In the genomic region with DNA sequence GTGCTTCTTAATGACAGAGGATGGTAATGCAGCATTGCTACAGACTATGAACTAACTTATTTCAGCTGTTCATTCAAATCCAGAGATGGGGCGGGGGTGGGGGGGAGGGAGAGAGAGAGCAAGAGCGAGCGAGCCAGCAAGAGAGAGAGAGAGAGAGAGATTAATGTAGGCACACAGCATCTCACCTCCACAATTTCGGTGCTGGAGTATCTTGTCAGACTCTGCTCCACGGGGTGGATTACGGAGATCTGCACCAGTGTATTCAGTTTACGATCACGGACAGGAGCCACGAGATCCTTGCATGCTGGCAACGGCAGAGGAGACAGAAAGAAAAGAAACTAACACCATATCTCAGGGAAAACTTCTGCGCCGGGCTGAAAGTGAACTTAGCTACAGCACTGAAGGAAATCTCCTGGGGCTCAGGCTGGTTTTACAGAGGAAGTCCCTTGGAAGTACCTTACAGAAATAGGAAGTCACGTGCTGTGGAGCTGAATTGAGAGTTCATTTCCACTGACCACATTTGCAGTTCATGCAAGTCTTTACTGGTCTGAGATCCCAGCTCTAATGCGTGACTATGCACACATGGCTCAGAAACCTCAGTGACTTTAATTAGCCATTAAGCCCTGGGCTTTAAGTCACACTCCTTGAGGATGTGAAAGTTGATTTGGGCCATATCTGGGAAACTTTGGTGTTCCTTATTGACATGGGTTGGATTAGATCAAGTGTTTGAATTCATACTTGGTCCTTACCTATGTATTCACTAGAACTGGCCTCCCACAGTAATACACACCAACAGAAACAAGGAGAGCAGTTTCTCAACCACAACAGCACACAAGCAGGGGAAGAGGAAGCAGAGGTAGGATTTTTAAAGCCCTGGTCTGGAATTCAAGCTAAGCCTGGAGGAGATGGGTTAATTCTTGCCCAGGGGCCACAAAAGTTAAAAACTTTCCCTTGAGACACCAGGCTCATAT, we compare ENCODE assay signal across 7 cellular contexts.
A peak's percentile ranks its signal among the peaks of the same experiment; 100 is the strongest.
DNase-seq lines count a peak whose midpoint lies in the region; ATAC-seq and TF ChIP-seq lines count a peak whose summit lies in the region.

No MANE protein-coding gene starts in this region.

- no peaks in the 10 kb centered on the region for H3K36me3 ChIP-seq in heart right ventricle

- 1% methylated on average over 14 of the region's 14 CpGs for WGBS in heart right ventricle, 2 donors

- no peak for TF ChIP-seq CTCF in heart right ventricle (IDR thresholded peaks at IDR 0.05)

- H3K4me1 ChIP-seq in heart right ventricle = peaks cover 0 to 57% (median 48%) of the 10 kb centered on the region in 9 donors

- intact Hi-C loops in heart right ventricle (cut with DNase I) = loop anchor here in 3 of 10 donors (2.0 to 10.0 kb wide), 3 partner anchors 53 to 281 kb away; no protein-coding TSS in a partner anchor

- peaks cover 74% of the 10 kb centered on the region for H3K4me1 Mint-ChIP-seq in activated naive CD8-positive, alpha-beta T cell (ENCODE audit: low read depth)

- H3K27me3 ChIP-seq in heart right ventricle = no peaks in the 10 kb centered on the region

- peak overlapping the region; percentile 13 to 65 (median 52) for H3K4me3 ChIP-seq in heart right ventricle

- peak overlapping the region; percentile 98 for H3K27ac Mint-ChIP-seq in activated naive CD8-positive, alpha-beta T cell

- H3K27ac ChIP-seq in heart right ventricle = peak overlapping the region in 9 of 10 donors; percentile 51 to 85 (median 71)

- H3K9me3 Mint-ChIP-seq in activated naive CD8-positive, alpha-beta T cell (ENCODE audit: low read depth) = no peaks in the 10 kb centered on the region

- DNase-seq in SK-MEL-5 (ENCODE audit: low read depth, low spot score) (peak; percentile 96), heart right ventricle (peak; percentile 12 to 67), retina (peak; percentile 56), epidermal melanocyte (ENCODE audit: insufficient read length, low spot score) (no peak)

- H3K4me3 Mint-ChIP-seq in activated naive CD8-positive, alpha-beta T cell = peak overlapping the region; percentile 96

- H3K36me3 Mint-ChIP-seq in activated naive CD8-positive, alpha-beta T cell = peaks cover 21% of the 10 kb centered on the region

- H3K27me3 Mint-ChIP-seq in activated naive CD8-positive, alpha-beta T cell = no peaks in the 10 kb centered on the region

- in situ Hi-C loops in SK-MEL-5 (cut with HindIII; ENCODE audit: low pct_unique_long_range_greater_than_20kb, low sequenced_read_pairs) = no loop called here

- ATAC-seq in GM18907 (IDR thresholded peaks at IDR 0.05; ENCODE audit: unreplicated experiment) (peak; percentile 75), HG03108 (IDR thresholded peaks at IDR 0.05; ENCODE audit: unreplicated experiment) (peak; percentile 47), heart right ventricle (peak; percentile 62 to 83 (median 76))

- no peaks in the 10 kb centered on the region for H3K9me3 ChIP-seq in heart right ventricle
